In the genomic region with DNA sequence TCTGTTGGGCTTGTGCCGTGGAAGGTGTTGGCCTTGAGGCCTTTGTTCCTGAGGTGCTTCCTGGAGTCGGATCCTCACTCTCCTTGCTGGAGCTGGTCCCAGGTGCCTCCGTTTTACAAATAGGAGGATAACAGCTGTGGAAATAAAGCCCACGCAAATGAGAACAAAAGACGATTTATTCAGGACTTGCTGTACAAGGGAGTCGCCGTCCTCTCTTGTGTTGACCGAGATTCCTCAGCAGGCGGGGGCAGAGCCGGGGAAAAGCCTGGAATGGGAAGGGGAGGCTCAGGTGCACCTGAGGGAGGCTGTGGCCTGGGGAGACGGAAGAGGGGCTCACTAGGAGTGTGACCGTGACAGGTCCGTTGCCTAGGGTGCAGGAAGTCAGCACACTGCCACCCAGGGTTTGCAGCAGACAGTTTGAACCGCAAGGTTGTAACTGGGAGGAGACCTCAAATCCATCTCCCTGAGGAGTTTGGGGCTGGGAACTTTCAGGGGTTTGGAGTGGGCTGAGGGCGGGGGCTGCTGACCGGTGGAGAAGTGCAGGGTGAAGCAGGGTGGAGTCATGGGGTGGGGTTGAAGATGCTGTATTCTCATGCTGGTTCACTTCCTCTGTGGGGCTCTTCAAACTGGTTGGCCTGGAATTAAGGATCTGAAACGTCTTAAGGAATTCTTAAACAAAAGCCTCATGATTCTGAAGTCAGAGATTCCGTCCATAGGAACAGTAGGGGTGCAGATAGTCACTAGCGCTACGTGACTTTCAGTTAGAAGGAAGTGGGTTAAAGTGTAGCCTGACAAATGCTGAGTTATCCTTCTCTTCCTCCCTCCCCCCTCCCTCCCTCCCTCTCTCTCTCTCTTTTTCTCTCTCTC, we compare ENCODE assay signal across 8 cellular contexts. TPM values are rescaled to one million over a fixed set of nuclear protein-coding genes. Genes with fewer than 3 reads are reported as not detected.
DNase-seq lines count a peak whose midpoint lies in the region; TF ChIP-seq lines count a peak whose summit lies in the region.

No MANE protein-coding gene starts in this region.

- TF ChIP-seq CTCF in uterus (IDR thresholded peaks at IDR 0.05) (no peak), ascending aorta (IDR thresholded peaks at IDR 0.05) (no peak)

- no peak for TF ChIP-seq POLR2A in uterus (IDR thresholded peaks at IDR 0.05)

- H3K4me1 ChIP-seq in esophagus (ENCODE audit: control insufficient read depth in 2 of 2, insufficient read depth in 2 of 2, low read length in 1 of 2) (peaks cover 6 to 18% of the 10 kb centered on the region in 2 donors), uterus (no peaks in the 10 kb centered on the region), ascending aorta (peaks cover 0 to 12% of the 10 kb centered on the region in 2 donors)

- peak overlapping the region; percentile 26 for H3K4me3 Mint-ChIP-seq in activated naive CD4-positive, alpha-beta T cell treated with anti-CD3 and anti-CD28 coated beads for 36 hours

- H3K4me3 ChIP-seq in esophagus (ENCODE audit: low read depth in 1 of 2, low read length in 2 of 2) (peak overlapping the region in 1 of 2 donors; percentile 11), uterus (no peak overlapping the region), ascending aorta (no peak overlapping the region)

- H3K36me3 ChIP-seq in esophagus (ENCODE audit: control insufficient read depth in 2 of 2, insufficient read depth in 2 of 2, low read length in 1 of 2) (peaks cover 4 to 8% of the 10 kb centered on the region in 2 donors), uterus (no peaks in the 10 kb centered on the region), ascending aorta (peaks cover 7 to 11% of the 10 kb centered on the region in 2 donors)

- H3K9me3 Mint-ChIP-seq in activated naive CD4-positive, alpha-beta T cell treated with anti-CD3 and anti-CD28 coated beads for 36 hours, result no peaks in the 10 kb centered on the region

- peaks cover 2% of the 10 kb centered on the region for H3K36me3 Mint-ChIP-seq in activated naive CD4-positive, alpha-beta T cell treated with anti-CD3 and anti-CD28 coated beads for 36 hours (ENCODE audit: low read depth)

- peaks cover 53% of the 10 kb centered on the region for H3K4me1 Mint-ChIP-seq in activated naive CD4-positive, alpha-beta T cell treated with anti-CD3 and anti-CD28 coated beads for 36 hours (ENCODE audit: low read depth)

- no peaks in the 10 kb centered on the region for H3K27me3 Mint-ChIP-seq in activated naive CD4-positive, alpha-beta T cell treated with anti-CD3 and anti-CD28 coated beads for 36 hours (ENCODE audit: low read depth)

- H3K9me3 ChIP-seq in esophagus (ENCODE audit: control insufficient read depth in 2 of 2, insufficient read depth in 1 of 2, low read depth in 1 of 2, low read length in 1 of 2) (no peaks in the 10 kb centered on the region), uterus (no peaks in the 10 kb centered on the region), ascending aorta (no peaks in the 10 kb centered on the region)

- H3K27ac ChIP-seq in esophagus (ENCODE audit: low read depth in 2 of 2, low read length in 1 of 2), result peak overlapping the region; percentile 86 to 98
- H3K27ac ChIP-seq in uterus, result no peak overlapping the region
- H3K27ac ChIP-seq in ascending aorta, result no peak overlapping the region

- intact Hi-C loops in activated naive CD4-positive, alpha-beta T cell treated with anti-CD3 and anti-CD28 coated beads for 36 hours (cut with micrococcal nuclease), result loop anchor here (5.0 to 10.0 kb wide), 3 partner anchors 56 to 1254 kb away; a partner anchor contains a TSS
- intact Hi-C loops in uterus (cut with DNase I; ENCODE audit: low total_unique reads), result loop anchor here (10.0 kb wide), 1 partner anchor 64 kb away; a partner anchor contains a TSS
- intact Hi-C loops in ascending aorta (cut with DNase I), result loop anchor here (5.0 kb wide), 1 partner anchor 51 kb away; no protein-coding TSS in a partner anchor

- peak overlapping the region; percentile 7 for H3K27ac Mint-ChIP-seq in activated naive CD4-positive, alpha-beta T cell treated with anti-CD3 and anti-CD28 coated beads for 36 hours

- DNase-seq in activated naive CD4-positive, alpha-beta T cell treated with anti-CD3 and anti-CD28 coated beads for 36 hours, result peak; percentile 36
- no peak for DNase-seq in activated naive CD4-positive, alpha-beta T cell treated with Interleukin-2 at 50 U/mL for 16 hours
- peak; percentile 52 for DNase-seq in SW480 (ENCODE audit: low spot score)
- peak; percentile 59 for DNase-seq in ureter (ENCODE audit: low spot score)
- DNase-seq in GM19240 (ENCODE audit: insufficient read length, low spot score), result no peak
- DNase-seq in uterus, result no peak
- no peak for DNase-seq in ascending aorta (ENCODE audit: low spot score in 2 of 2)

- no peaks in the 10 kb centered on the region for H3K27me3 ChIP-seq in esophagus (ENCODE audit: control insufficient read depth in 1 of 2, insufficient read depth in 2 of 2, low read length in 2 of 2)
- no peaks in the 10 kb centered on the region for H3K27me3 ChIP-seq in uterus
- H3K27me3 ChIP-seq in ascending aorta, result no peaks in the 10 kb centered on the region

- CTCF ChIA-PET in activated naive CD4-positive, alpha-beta T cell treated with anti-CD3 and anti-CD28 coated beads for 36 hours (lab: Charles Lee), result no interaction called here

- 53 to 56% methylated on average over 20 of the region's 20 CpGs for WGBS in esophagus, 2 donors

RNA-seq across cellular contexts. Expression of a gene that starts 2.6 kb away (rescaled TPM):
- total RNA-seq in activated naive CD4-positive, alpha-beta T cell treated with anti-CD3 and anti-CD28 coated beads for 36 hours, result 10 to 100 TPM; 22.8 to 23.0 TPM
- 1,000 to 10,000 TPM; 3,514 to 5,149 TPM for polyA plus RNA-seq in esophagus
- total RNA-seq in ureter (181 TPM), uterus (10 to 100 TPM in 1 of 4 donors, 1 to 10 TPM in 3; 2.0 to 31.2 (median 5.6) TPM), ascending aorta (8.7 TPM)

RNA-seq across cellular contexts. Expression of a gene that starts 10.7 kb away (rescaled TPM):
- total RNA-seq in activated naive CD4-positive, alpha-beta T cell treated with anti-CD3 and anti-CD28 coated beads for 36 hours, result 10 to 100 TPM; 33.6 to 35.5 TPM
- 10 to 100 TPM; 21.0 to 22.5 TPM for polyA plus RNA-seq in esophagus
- 32.0 TPM for total RNA-seq in ureter
- 10 to 100 TPM; 11.0 to 31.5 (median 19.5) TPM for total RNA-seq in uterus
- 52.0 TPM for total RNA-seq in ascending aorta

RNA-seq across cellular contexts. Expression of a gene that starts 59.8 kb away (rescaled TPM):
- 100 to 1,000 TPM; 125 to 133 TPM for total RNA-seq in activated naive CD4-positive, alpha-beta T cell treated with anti-CD3 and anti-CD28 coated beads for 36 hours
- polyA plus RNA-seq in esophagus, result 10 to 100 TPM; 54.7 to 73.4 TPM
- total RNA-seq in ureter, result 137 TPM
- total RNA-seq in uterus, result 10 to 100 TPM; 15.9 to 89.8 (median 49.8) TPM
- total RNA-seq in ascending aorta, result 102 TPM

Comparison
In these comparisons a context has a peak if more than half of its experiments do, and no peak if none do; other contexts are left out.
1. DNase-seq: peak in activated naive CD4-positive, alpha-beta T cell treated with anti-CD3 and anti-CD28 coated beads for 36 hours (single experiment), SW480 (single experiment) and ureter (single experiment); none in activated naive CD4-positive, alpha-beta T cell treated with Interleukin-2 at 50 U/mL for 16 hours (single experiment), GM19240 (single experiment), uterus (0 of 2) and ascending aorta (0 of 2).
2. H3K27ac ChIP-seq: peak in esophagus (2 of 2); none in uterus (0 of 2) and ascending aorta (0 of 2).